Comparison of ENCODE assay signal across 24 cellular contexts in the genomic region with DNA sequence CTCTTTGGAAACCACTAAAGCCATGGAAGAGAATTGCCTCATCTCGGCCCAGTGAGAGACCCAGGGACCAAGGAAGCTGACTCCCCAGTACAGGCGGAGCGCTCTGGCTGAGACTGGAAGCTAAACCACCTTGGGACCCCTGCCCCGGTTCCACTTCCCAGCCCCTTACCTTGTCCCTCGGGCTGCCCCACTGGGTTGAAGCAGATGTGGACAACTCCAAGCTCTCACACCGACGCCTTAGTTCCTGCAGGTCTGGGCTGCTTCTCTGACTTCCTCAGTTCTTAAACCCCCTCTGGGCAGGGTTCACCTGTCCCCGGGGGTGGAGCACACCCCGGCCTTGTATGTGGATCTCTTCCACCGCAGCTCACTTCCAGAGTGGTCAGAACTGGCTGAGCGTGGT.
"Had no signal": no experiment of that assay in that cellular context is flagged by ENCODE, and none has a peak within 500 bp of the region (broad histone marks: within the 10 kb centered on the region; RNA-seq: fewer than 3 reads in every experiment).

No MANE protein-coding gene starts in this region.

- ATAC-seq: activated T-cell treated with anti-CD3 and anti-CD28 coated beads, Interleukin-2, amount 50 U/mL, for 4 hours; activated T-helper 17 cell treated with anti-CD3 and anti-CD28 coated beads, Interleukin-2, amount 50 U/mL, for 72 hours; effector memory CD8-positive, alpha-beta T cell; gastrocnemius medialis; stimulated activated effector memory CD8-positive, alpha-beta T cell treated with anti-CD3 and anti-CD28 coated beads, Interleukin-12 subunit alpha, Interleukin-12 subunit beta, amount 100 ng/mL, for 72 hours; stimulated activated naive CD8-positive, alpha-beta T cell treated with anti-CD3 and anti-CD28 coated beads, Interleukin-15, amount 100 ng/mL, for 72 hours; T-helper 17 cell had no signal

- H3K27ac ChIP-seq: coronary artery, gastrocnemius medialis, left ventricle myocardium inferior, ovary, skin epidermis, tibial artery had no signal

- H3K4me1 ChIP-seq: gastrocnemius medialis had no signal

- H3K36me3 ChIP-seq: ovary had no signal

- H3K27me3 ChIP-seq: gastrocnemius medialis, ovary, tibial artery had no signal

- H3K4me3 ChIP-seq: lung, ovary had no signal

- H3K9me3 ChIP-seq: gastrocnemius medialis, left ventricle myocardium inferior, ovary, tibial artery had no signal

- DNase-seq: activated CD4-positive, alpha-beta memory T cell treated with anti-CD3 and anti-CD28 coated beads for 36 hours; activated CD4-positive, alpha-beta T cell treated with anti-CD3 and anti-CD28 coated beads, Interleukin-2, amount 10 ng/mL, durations not matched to agents 24 days and 14 days; activated CD4-positive, CD25-positive, alpha-beta regulatory T cell treated with anti-CD3 and anti-CD28 coated beads, Interleukin-2, amount 50 U/mL, for 72 hours; activated gamma-delta T cell treated with Interleukin-2 at 50 U/mL for 16 hours; activated naive CD4-positive, alpha-beta T cell treated with anti-CD3 and anti-CD28 coated beads, Interleukin-2, amount 50 U/mL, for 16 hours; activated T-cell treated with anti-CD3 and anti-CD28 coated beads, Interleukin-2, amount 50 U/mL, for 4 hours; amygdala; cerebellar nuclear complex; effector memory CD8-positive, alpha-beta T cell; erythroblast; gastrocnemius medialis; glutamatergic neuron; left ventricle myocardium inferior; ovary; stimulated activated CD4-positive, alpha-beta T cell treated with anti-CD3 and anti-CD28 coated beads, Interleukin-4, amount 100 ng/mL, for 24 hours; stimulated activated naive CD8-positive, alpha-beta T cell treated with anti-CD3 and anti-CD28 coated beads, Interleukin-15, amount 100 ng/mL, for 72 hours; T-helper 17 cell; T1000; tibial artery had no signal
